ENCODE assay signal across 15 cellular contexts in the genomic region with DNA sequence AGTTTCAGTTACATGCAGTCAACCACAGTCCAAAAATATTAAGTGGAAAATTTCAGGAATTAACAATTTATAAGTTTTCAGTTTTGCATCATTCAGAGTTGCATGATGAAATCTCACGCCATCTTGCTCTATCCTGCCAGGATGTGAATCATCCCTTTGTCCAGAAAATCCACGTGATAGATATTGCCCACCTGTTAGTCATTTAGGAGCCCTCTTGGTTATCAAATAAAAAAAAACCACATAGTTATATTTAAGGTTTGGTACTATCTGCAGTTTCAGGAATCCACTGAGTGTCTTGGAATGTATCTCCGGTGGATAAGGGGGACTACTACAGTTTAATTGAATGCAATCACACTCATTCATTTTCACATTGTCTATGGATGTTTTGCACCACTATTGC.
A peak's percentile ranks its signal among the peaks of the same experiment; 100 is the strongest.
DNase-seq lines count a peak whose midpoint lies in the region; ATAC-seq and TF ChIP-seq lines count a peak whose summit lies in the region.
"Had no signal": no experiment of that assay in that cellular context is flagged by ENCODE, and none has a peak within 500 bp of the region (broad histone marks: within the 10 kb centered on the region; RNA-seq: fewer than 3 reads in every experiment).

No MANE protein-coding gene starts in this region.

- TF ChIP-seq POLR2A in IMR-90 (IDR thresholded peaks at IDR 0.05; ENCODE audit: low read depth, low read length) (no peak), Peyer's patch (IDR thresholded peaks at IDR 0.05) (no peak)

- dilution Hi-C loops in IMR-90 (cut with HindIII; ENCODE audit: low sequenced_read_pairs, unreplicated experiment), result no loop called here

- no peak overlapping the region for H3K14ac ChIP-seq in IMR-90 (replicated peaks; ENCODE audit: low read depth, low read length)

- DNase-seq in AG09319 (ENCODE audit: extremely low read depth, low read depth) (peak; percentile 52), IMR-90 (peak; percentile 93), amniotic epithelial cell (ENCODE audit: low read depth) (peak; percentile 83), glomerular visceral epithelial cell (ENCODE audit: extremely low spot score) (peak; percentile 17), right atrium auricular region (ENCODE audit: low spot score) (no peak), natural killer cell (no peak), Peyer's patch (no peak)
- DNase-seq: activated CD8-positive, alpha-beta memory T cell treated with anti-CD3 and anti-CD28 coated beads, Interleukin-2, amount 50 U/mL, for 48 hours; effector CD4-positive, alpha-beta T cell; hypothalamus; NCI-H1048; NCI-H510A treated with DMSO at 0.1 percent for 48 hours; ovary had no signal

- H3K36me3 Mint-ChIP-seq in natural killer cell, result no peaks in the 10 kb centered on the region

- peak overlapping the region; percentile 51 to 55; a peak in 3 of 4 replicates for H4K8ac ChIP-seq in IMR-90 (ENCODE audit: low read depth in 2 of 2, low read length in 2 of 2)

- no peak overlapping the region for H3K4me3 Mint-ChIP-seq in natural killer cell

- peak overlapping the region; percentile 67; the same call in 1 of the 2 replicates for H3K27ac ChIP-seq in IMR-90 (ENCODE audit: insufficient read depth, low read length)
- H3K27ac ChIP-seq in right atrium auricular region, result no peak overlapping the region
- H3K27ac ChIP-seq in Peyer's patch, result no peak overlapping the region
- H3K27ac ChIP-seq: BLaER1, ovary had no signal

- H3K9me3 ChIP-seq in IMR-90 (ENCODE audit: control insufficient read depth, insufficient read depth, low read length), result peaks cover 11% of the 10 kb centered on the region
- H3K9me3 ChIP-seq in right atrium auricular region, result peaks cover 0 to 18% of the 10 kb centered on the region in 2 donors
- H3K9me3 ChIP-seq in Peyer's patch, result peaks cover 0 to 5% (median 0%) of the 10 kb centered on the region in 4 donors

- H3K79me1 ChIP-seq in IMR-90 (ENCODE audit: low read depth in 1 of 2, low read length in 2 of 2), result no peaks in the 10 kb centered on the region

- no peaks in the 10 kb centered on the region for H4K20me1 ChIP-seq in IMR-90 (ENCODE audit: insufficient read depth, low read length)
- H4K20me1 ChIP-seq: BLaER1 had no signal

- 0 out of 2 replicates have a peak, but pooled peaks have one; percentile 13 for ATAC-seq in IMR-90 (ENCODE audit: low read depth)
- ATAC-seq in natural killer cell, result no peak
- no peak for ATAC-seq in HG02885 (IDR thresholded peaks at IDR 0.05; ENCODE audit: poor library complexity, unreplicated experiment)

- H3K4ac ChIP-seq in IMR-90 (ENCODE audit: low read depth, low read length), result peak overlapping the region; percentile 98

- H4K5ac ChIP-seq in IMR-90 (ENCODE audit: low read depth, low read length), result no peak overlapping the region

- H4K91ac ChIP-seq in IMR-90 (ENCODE audit: insufficient read depth, low read depth, low read length), result peak overlapping the region; percentile 50; the same call in 1 of the 2 replicates

- intact Hi-C loops in IMR-90 (cut with micrococcal nuclease), result loop anchor here (5.0 to 10.0 kb wide), 2 partner anchors 86 to 1249 kb away; a partner anchor contains a TSS
- intact Hi-C loops in natural killer cell (cut with micrococcal nuclease), result no loop called here

- no peak overlapping the region for H3K9ac ChIP-seq in IMR-90 (ENCODE audit: low read depth, low read length)
- H3K9ac ChIP-seq: BLaER1 had no signal

- H3K9me1 ChIP-seq in IMR-90 (ENCODE audit: insufficient read depth, low read length), result peaks cover 3% of the 10 kb centered on the region; the same call in 1 of the 2 replicates

- no peaks in the 10 kb centered on the region for H3K27me3 ChIP-seq in IMR-90 (ENCODE audit: control insufficient read depth, insufficient read depth, low read length)
- no peaks in the 10 kb centered on the region for H3K27me3 ChIP-seq in right atrium auricular region
- H3K27me3 ChIP-seq in Peyer's patch, result no peaks in the 10 kb centered on the region
- H3K27me3 ChIP-seq: BLaER1, ovary had no signal

- no TSS peak for BruUV-seq in IMR-90 (replicated peaks; lab: Mats Ljungman, UMichigan)

- H2BK5ac ChIP-seq in IMR-90 (ENCODE audit: low read depth, low read length, poor library complexity, severe bottlenecking), result peak overlapping the region; percentile 94

- no peak for TF ChIP-seq CTCF in AG09319 (IDR thresholded peaks at IDR 0.05; ENCODE audit: low read depth, low read length)
- TF ChIP-seq CTCF in IMR-90 (conservative IDR thresholded peaks at IDR 0.05; ENCODE audit: low read depth, low read length), result no peak
- no peak for TF ChIP-seq CTCF in right atrium auricular region (IDR thresholded peaks at IDR 0.05)
- no peak for TF ChIP-seq CTCF in natural killer cell (IDR thresholded peaks at IDR 0.05)
- no peak for TF ChIP-seq CTCF in Peyer's patch (IDR thresholded peaks at IDR 0.05)

- H2BK20ac ChIP-seq in IMR-90 (ENCODE audit: low read depth, low read length), result peak overlapping the region; percentile 99; the same call in 1 of the 2 replicates

- no peaks in the 10 kb centered on the region for H3K4me1 Mint-ChIP-seq in natural killer cell

- no peak overlapping the region for H2AFZ ChIP-seq in IMR-90 (replicated peaks; ENCODE audit: low read length, poor library complexity)

- POLR2A ChIA-PET in IMR-90 (lab: Charles Lee; ENCODE audit: unreplicated experiment), result no interaction called here

- no peak overlapping the region for H2BK15ac ChIP-seq in IMR-90 (ENCODE audit: low read depth, low read length)

- in situ Hi-C loops in IMR-90 (cut with MboI; ENCODE audit: low sequenced_read_pairs), result no loop called here

- WGBS in IMR-90 (ENCODE audit: extremely low coverage in 2 of 2, insufficient read length in 1 of 2), 2 experiments, result no CpG with 5 or more reads among the region's 3 CpGs

- H3K4me1 ChIP-seq in IMR-90 (ENCODE audit: control insufficient read depth, insufficient read depth, low read length), result peaks cover 9% of the 10 kb centered on the region; the same call in 1 of the 2 replicates
- H3K4me1 ChIP-seq in right atrium auricular region, result no peaks in the 10 kb centered on the region
- H3K4me1 ChIP-seq in Peyer's patch, result no peaks in the 10 kb centered on the region
- H3K4me1 ChIP-seq: BLaER1 had no signal

- H3K27ac Mint-ChIP-seq in natural killer cell, result no peak overlapping the region

- no peak overlapping the region for H2AK9ac ChIP-seq in IMR-90 (replicated peaks; ENCODE audit: low read depth, low read length, poor library complexity)

- peaks cover 12 to 15% of the 10 kb centered on the region in 2 donors for H3K9me3 Mint-ChIP-seq in natural killer cell

- no peak overlapping the region for H3K4me2 ChIP-seq in IMR-90 (ENCODE audit: low read depth, low read length)
- H3K4me2 ChIP-seq: BLaER1 had no signal

- H3K4me3 ChIP-seq in IMR-90 (ENCODE audit: insufficient read depth, low read depth, low read length), result no peak overlapping the region
- H3K4me3 ChIP-seq in right atrium auricular region, result no peak overlapping the region
- H3K4me3 ChIP-seq in Peyer's patch, result no peak overlapping the region
- H3K4me3 ChIP-seq: BLaER1, ovary had no signal

- H3K36me3 ChIP-seq in IMR-90 (ENCODE audit: control insufficient read depth, insufficient read depth, low read length), result no peaks in the 10 kb centered on the region
- no peaks in the 10 kb centered on the region for H3K36me3 ChIP-seq in right atrium auricular region
- H3K36me3 ChIP-seq in Peyer's patch, result no peaks in the 10 kb centered on the region
- H3K36me3 ChIP-seq: BLaER1, ovary had no signal

- no peak overlapping the region for H3K56ac ChIP-seq in IMR-90 (ENCODE audit: extremely low read depth, insufficient read depth, low read length)

- H3K27me3 Mint-ChIP-seq in natural killer cell (ENCODE audit: low read depth in 2 of 2), result no peaks in the 10 kb centered on the region

- peak overlapping the region; percentile 52; the same call in 1 of the 2 replicates for H3K18ac ChIP-seq in IMR-90 (ENCODE audit: low read depth, low read length)

- no peak overlapping the region for H2AK5ac ChIP-seq in IMR-90 (ENCODE audit: low read depth, low read length)

- H3K23ac ChIP-seq in IMR-90 (ENCODE audit: low read depth, low read length), result no peak overlapping the region

- CTCF ChIA-PET in IMR-90 (lab: Yijun Ruan, JAX), result no interaction called here

- no peak for TF ChIP-seq RAD21 in IMR-90 (IDR thresholded peaks at IDR 0.05; ENCODE audit: low read length)

- H2BK120ac ChIP-seq in IMR-90 (ENCODE audit: low read depth, low read length), result peak overlapping the region; percentile 99

TF ChIP-seq in IMR-90, 13 proteins besides CTCF, POLR2A, EP300 and RAD21 (continues in another document):
- no peak for TF ChIP-seq MAFK (IDR thresholded peaks at IDR 0.05; ENCODE audit: low read depth, low read length)
- no peak for TF ChIP-seq RCOR1 (IDR thresholded peaks at IDR 0.05; ENCODE audit: insufficient replicate concordance, low read length)
- TF ChIP-seq NFE2L2 (IDR thresholded peaks at IDR 0.05; ENCODE audit: low read depth, low read length), result no peak
- no peak for TF ChIP-seq MXI1 (IDR thresholded peaks at IDR 0.05; ENCODE audit: borderline replicate concordance, low read depth, low read length)
- no peak for TF ChIP-seq SMC3 (IDR thresholded peaks at IDR 0.05; ENCODE audit: low read depth, low read length)
- TF ChIP-seq FOS (IDR thresholded peaks at IDR 0.05; ENCODE audit: low read depth, low read length), result 0 out of 2 replicates have a peak, but pooled peaks have one; percentile 24
- no peak for TF ChIP-seq RFX5 (IDR thresholded peaks at IDR 0.05; ENCODE audit: low read depth, low read length)
- TF ChIP-seq CHD1 (IDR thresholded peaks at IDR 0.05; ENCODE audit: low read depth, low read length), result no peak
- TF ChIP-seq, protein P1, sequence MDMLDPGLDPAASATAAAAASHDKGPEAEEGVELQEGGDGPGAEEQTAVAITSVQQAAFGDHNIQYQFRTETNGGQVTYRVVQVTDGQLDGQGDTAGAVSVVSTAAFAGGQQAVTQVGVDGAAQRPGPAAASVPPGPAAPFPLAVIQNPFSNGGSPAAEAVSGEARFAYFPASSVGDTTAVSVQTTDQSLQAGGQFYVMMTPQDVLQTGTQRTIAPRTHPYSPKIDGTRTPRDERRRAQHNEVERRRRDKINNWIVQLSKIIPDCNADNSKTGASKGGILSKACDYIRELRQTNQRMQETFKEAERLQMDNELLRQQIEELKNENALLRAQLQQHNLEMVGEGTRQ (IDR thresholded peaks at IDR 0.05; ENCODE audit: low read depth, low read length), result peak; percentile 31; the same call in 1 of the 2 replicates
- peak; percentile 66; the same call in 1 of the 2 replicates for TF ChIP-seq BHLHE40 (IDR thresholded peaks at IDR 0.05; ENCODE audit: low read depth, low read length)
- TF ChIP-seq, protein P2, sequence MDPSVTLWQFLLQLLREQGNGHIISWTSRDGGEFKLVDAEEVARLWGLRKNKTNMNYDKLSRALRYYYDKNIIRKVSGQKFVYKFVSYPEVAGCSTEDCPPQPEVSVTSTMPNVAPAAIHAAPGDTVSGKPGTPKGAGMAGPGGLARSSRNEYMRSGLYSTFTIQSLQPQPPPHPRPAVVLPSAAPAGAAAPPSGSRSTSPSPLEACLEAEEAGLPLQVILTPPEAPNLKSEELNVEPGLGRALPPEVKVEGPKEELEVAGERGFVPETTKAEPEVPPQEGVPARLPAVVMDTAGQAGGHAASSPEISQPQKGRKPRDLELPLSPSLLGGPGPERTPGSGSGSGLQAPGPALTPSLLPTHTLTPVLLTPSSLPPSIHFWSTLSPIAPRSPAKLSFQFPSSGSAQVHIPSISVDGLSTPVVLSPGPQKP (IDR thresholded peaks at IDR 0.05; ENCODE audit: borderline replicate concordance, low read depth, low read length), result no peak

Comparison
In these comparisons a context has a peak if more than half of its experiments do, and no peak if none do; other contexts are left out.
1. DNase-seq: peak in AG09319 (single experiment), IMR-90 (single experiment), amniotic epithelial cell (single experiment) and glomerular visceral epithelial cell (single experiment); none in right atrium auricular region (single experiment), natural killer cell (single experiment) and Peyer's patch (0 of 3).